In genomic region chr4:82899339-82899738, GRCh38 we compare ENCODE assay signal across 9 cellular contexts. TPM values are rescaled to one million over a fixed set of nuclear protein-coding genes. Genes with fewer than 3 reads are reported as not detected.
DNase-seq lines count a peak whose midpoint lies in the region; ATAC-seq, FAIRE-seq and TF ChIP-seq lines count a peak whose summit lies in the region.
"Had no signal": no experiment of that assay in that cellular context is flagged by ENCODE, and none has a peak within 500 bp of the region (broad histone marks: within the 10 kb centered on the region; RNA-seq: fewer than 3 reads in every experiment).

No MANE protein-coding gene starts in this region.

- H3K4me3 Mint-ChIP-seq in astrocyte (ENCODE audit: unreplicated experiment), result no peak overlapping the region

- peaks cover 7% of the 10 kb centered on the region for H3K36me3 Mint-ChIP-seq in astrocyte (ENCODE audit: low read depth, unreplicated experiment)

- H4K20me1 ChIP-seq in astrocyte (ENCODE audit: insufficient read depth, low read length), result peaks cover 10% of the 10 kb centered on the region

- H3K4me1 Mint-ChIP-seq in astrocyte (ENCODE audit: low read depth, unreplicated experiment), result peaks cover 6% of the 10 kb centered on the region

- no peak for FAIRE-seq in astrocyte (lab: Jason Lieb, UNC)

- peaks cover 68% of the 10 kb centered on the region for H3K79me2 ChIP-seq in astrocyte (ENCODE audit: insufficient read depth, low read length)

- peak overlapping the region; percentile 93 for H3K4me2 ChIP-seq in astrocyte (ENCODE audit: low read length)

- H3K27ac ChIP-seq in astrocyte (ENCODE audit: low read depth, low read length) (peak overlapping the region; percentile 99), tibial artery (peak overlapping the region; percentile 91 to 93)

- H3K27me3 Mint-ChIP-seq in astrocyte (ENCODE audit: low read depth, unreplicated experiment), result no peaks in the 10 kb centered on the region

- H3K27me3 ChIP-seq in astrocyte (ENCODE audit: insufficient read depth, low read length) (no peaks in the 10 kb centered on the region), tibial artery (no peaks in the 10 kb centered on the region)

- peak; percentile 0 for DNase-seq in NCI-H748 (lab: John Stamatoyannopoulos, UW; ENCODE audit: unreplicated experiment)
- DNase-seq in NCI-H748 treated with DMSO at 0.1 percent for 48 hours (lab: John Stamatoyannopoulos, UW), result no peak
- DNase-seq in astrocyte (ENCODE audit: low read depth), result no peak
- peak; percentile 23 for DNase-seq in left kidney (ENCODE audit: low read depth, low spot score)
- no peak for DNase-seq in tibial artery
- no peak for DNase-seq in left lobe of liver (ENCODE audit: low spot score)
- no peak for DNase-seq in NCI-H2171 (lab: John Stamatoyannopoulos, UW)
- DNase-seq in amniotic stem cell (lab: John Stamatoyannopoulos, UW), result no peak
- DNase-seq: C1 segment of cervical spinal cord had no signal

- H2AFZ ChIP-seq in astrocyte (ENCODE audit: low read depth, low read length), result no peak overlapping the region

- H3K36me3 ChIP-seq in astrocyte (ENCODE audit: insufficient read depth, low read length) (peaks cover 5% of the 10 kb centered on the region), tibial artery (peaks cover 0 to 10% (median 0%) of the 10 kb centered on the region in 3 donors)

- H3K4me3 ChIP-seq in astrocyte (ENCODE audit: insufficient read depth, low read depth, low read length) (peak overlapping the region; percentile 93), tibial artery (peak overlapping the region; percentile 60 to 68)

- no peaks in the 10 kb centered on the region for H3K9me3 Mint-ChIP-seq in astrocyte (ENCODE audit: unreplicated experiment)

- ATAC-seq in left lobe of liver, result no peak

- H3K27ac Mint-ChIP-seq in astrocyte (ENCODE audit: unreplicated experiment), result no peak overlapping the region

- H3K4me1 ChIP-seq in astrocyte (ENCODE audit: insufficient read depth, low read length) (peaks cover 14% of the 10 kb centered on the region), tibial artery (peaks cover 0 to 41% (median 19%) of the 10 kb centered on the region in 4 donors)

- H3K9ac ChIP-seq in astrocyte (ENCODE audit: low read length), result peak overlapping the region; percentile 97

- H3K9me3 ChIP-seq in astrocyte (ENCODE audit: insufficient read depth, low read depth, low read length) (no peaks in the 10 kb centered on the region), tibial artery (no peaks in the 10 kb centered on the region)

- TF ChIP-seq CTCF in astrocyte (IDR thresholded peaks at IDR 0.05; ENCODE audit: insufficient read depth, low read depth, low read length) (no peak), tibial artery (IDR thresholded peaks at IDR 0.05) (no peak)

- intact Hi-C loops in tibial artery (cut with DNase I; ENCODE audit: low total_unique reads), result no loop called here

RNA-seq across cellular contexts. Expression of gene THAP9, which starts 1.2 kb away (rescaled TPM):
- total RNA-seq in astrocyte (2.8 and 3.3 TPM in 2 replicates), left lobe of liver (2.6 TPM)

RNA-seq across cellular contexts. Expression of gene SEC31A, which starts 8.4 kb away (rescaled TPM):
- total RNA-seq in astrocyte, result 471 and 483 TPM in 2 replicates
- 108 TPM for total RNA-seq in left lobe of liver

Comparison
In these comparisons a context has a peak if more than half of its experiments do, and no peak if none do; other contexts are left out.
1. DNase-seq: peak in NCI-H748 (single experiment) and left kidney (single experiment); none in NCI-H748 treated with DMSO at 0.1 percent for 48 hours (single experiment), astrocyte (single experiment), tibial artery (0 of 2), left lobe of liver (single experiment), NCI-H2171 (single experiment) and amniotic stem cell (single experiment).